In genomic region chr20:33985280-33985679, GRCh38 we compare ENCODE assay signal across 6 cellular contexts.
"Had no signal": no experiment of that assay in that cellular context is flagged by ENCODE, and none has a peak within 500 bp of the region (broad histone marks: within the 10 kb centered on the region; RNA-seq: fewer than 3 reads in every experiment).

No MANE protein-coding gene starts in this region.

- FAIRE-seq: HTR-8/SVneo had no signal

- H3K4me2 ChIP-seq: KMS-11 had no signal

- H3K27ac ChIP-seq: HL-60, KMS-11 had no signal

- H3K9ac ChIP-seq: KMS-11 had no signal

- DNase-seq: IMR-90, KBM-7, KG1 had no signal
